In genomic region chr1:231626535-231626950, GRCh38 we compare ENCODE assay signal across 1 cellular context.
TF ChIP-seq lines count a peak whose summit lies in the region.

TSS of gene DISC1 (plus strand) at chr1:231626790. CDS start at chr1:231626868, 78 bp downstream.

TF ChIP-seq in HepG2, 621 proteins besides CTCF, POLR2A, EP300 and RAD21 (continued from another document and continues in another):
- TF ChIP-seq MIER2 (CRISPR knock-in tag; IDR thresholded peaks at IDR 0.05), result peak; percentile 46; the same call in 1 of the 2 replicates
- TF ChIP-seq ZNF777 (CRISPR knock-in tag; IDR thresholded peaks at IDR 0.05), result no peak
- no peak for TF ChIP-seq HHEX (CRISPR knock-in tag; IDR thresholded peaks at IDR 0.05)
- TF ChIP-seq MBD4 (IDR thresholded peaks at IDR 0.05; ENCODE audit: borderline replicate concordance, low read length), result no peak
- TF ChIP-seq HNF1A (IDR thresholded peaks at IDR 0.05; ENCODE audit: low read depth), result no peak
- 0 out of 2 replicates have a peak, but pooled peaks have one; percentile 41 for TF ChIP-seq HNF1A (CRISPR knock-in tag; IDR thresholded peaks at IDR 0.05; ENCODE audit: borderline replicate concordance)
- peak; percentile 67; the same call in 1 of the 2 replicates for TF ChIP-seq FOXO1 (CRISPR knock-in tag; IDR thresholded peaks at IDR 0.05)
- 0 out of 2 replicates have a peak, but pooled peaks have one; percentile 9 for TF ChIP-seq PCBP1 (IDR thresholded peaks at IDR 0.05; ENCODE audit: borderline replicate concordance, low read depth, low read length)
- TF ChIP-seq HDAC6 (IDR thresholded peaks at IDR 0.05; ENCODE audit: low read depth, low read length), result no peak
- TF ChIP-seq ZNF329 (CRISPR knock-in tag; IDR thresholded peaks at IDR 0.05; ENCODE audit: low read depth), result no peak
- TF ChIP-seq FOSL2 (CRISPR knock-in tag; IDR thresholded peaks at IDR 0.05), result peak; percentile 83
- TF ChIP-seq ERF (CRISPR knock-in tag; IDR thresholded peaks at IDR 0.05), result peak; percentile 16; the same call in 1 of the 2 replicates
- 0 out of 2 replicates have a peak, but pooled peaks have one; percentile 38 for TF ChIP-seq TBX2 (CRISPR knock-in tag; IDR thresholded peaks at IDR 0.05; ENCODE audit: borderline replicate concordance)
- no peak for TF ChIP-seq ZNF775 (CRISPR knock-in tag; IDR thresholded peaks at IDR 0.05; ENCODE audit: borderline replicate concordance)
- TF ChIP-seq EEA1 (CRISPR knock-in tag; IDR thresholded peaks at IDR 0.05; ENCODE audit: borderline replicate concordance), result no peak
- no peak for TF ChIP-seq MAFF (IDR thresholded peaks at IDR 0.05; ENCODE audit: low read depth, low read length)
- TF ChIP-seq ZNF792 (CRISPR knock-in tag; IDR thresholded peaks at IDR 0.05), result peak; percentile 63; the same call in 1 of the 2 replicates
- TF ChIP-seq CCAR2 (optimal IDR thresholded peaks at IDR 0.05; ENCODE audit: low read depth, low read length), result peak; percentile 59
- peak; percentile 49; the same call in 1 of the 2 replicates for TF ChIP-seq PRDM10 (CRISPR knock-in tag; IDR thresholded peaks at IDR 0.05; ENCODE audit: low read depth)
- TF ChIP-seq ZNF547 (CRISPR knock-in tag; IDR thresholded peaks at IDR 0.05), result peak; percentile 44; the same call in 1 of the 2 replicates
- no peak for TF ChIP-seq JUND (CRISPR knock-in tag; IDR thresholded peaks at IDR 0.05)
- no peak for TF ChIP-seq ZNF543 (CRISPR knock-in tag; IDR thresholded peaks at IDR 0.05)
- TF ChIP-seq NCOR1 (IDR thresholded peaks at IDR 0.05; ENCODE audit: borderline replicate concordance, low read length), result 0 out of 2 replicates have a peak, but pooled peaks have one; percentile 33
- no peak for TF ChIP-seq HOXD1 (CRISPR knock-in tag; IDR thresholded peaks at IDR 0.05)
- no peak for TF ChIP-seq ZNF790 (CRISPR knock-in tag; IDR thresholded peaks at IDR 0.05; ENCODE audit: borderline replicate concordance)
- no peak for TF ChIP-seq PBX2 (CRISPR knock-in tag; IDR thresholded peaks at IDR 0.05)
- TF ChIP-seq ZNF749 (CRISPR knock-in tag; IDR thresholded peaks at IDR 0.05; ENCODE audit: borderline replicate concordance), result no peak
- no peak for TF ChIP-seq ZBTB46 (CRISPR knock-in tag; IDR thresholded peaks at IDR 0.05; ENCODE audit: borderline replicate concordance)
- TF ChIP-seq PPARG (CRISPR knock-in tag; conservative IDR thresholded peaks at IDR 0.05), result no peak
- peak; percentile 40; the same call in 1 of the 2 replicates for TF ChIP-seq SPEN (CRISPR knock-in tag; IDR thresholded peaks at IDR 0.05; ENCODE audit: low read depth)
- TF ChIP-seq ZSCAN21 (CRISPR knock-in tag; IDR thresholded peaks at IDR 0.05; ENCODE audit: borderline replicate concordance), result peak; percentile 35; the same call in 1 of the 2 replicates
- TF ChIP-seq TAF1 (CRISPR knock-in tag; IDR thresholded peaks at IDR 0.05), result peak; percentile 26; the same call in 1 of the 2 replicates
- no peak for TF ChIP-seq ZNF205 (CRISPR knock-in tag; IDR thresholded peaks at IDR 0.05)
- TF ChIP-seq TP53 (CRISPR knock-in tag; conservative IDR thresholded peaks at IDR 0.05), result no peak
- peak; percentile 50; the same call in 1 of the 2 replicates for TF ChIP-seq ZNF614 (CRISPR knock-in tag; IDR thresholded peaks at IDR 0.05; ENCODE audit: borderline replicate concordance)
- TF ChIP-seq DMAP1 (CRISPR knock-in tag; IDR thresholded peaks at IDR 0.05), result no peak; the same call in 1 of the 2 replicates
- TF ChIP-seq PLSCR1 (CRISPR knock-in tag; IDR thresholded peaks at IDR 0.05; ENCODE audit: borderline replicate concordance), result no peak
- TF ChIP-seq SRY (CRISPR knock-in tag; IDR thresholded peaks at IDR 0.05), result no peak
- TF ChIP-seq ZNF891 (CRISPR knock-in tag; IDR thresholded peaks at IDR 0.05), result no peak
- peak; percentile 42; the same call in 1 of the 2 replicates for TF ChIP-seq NFYC (CRISPR knock-in tag; IDR thresholded peaks at IDR 0.05)
- no peak for TF ChIP-seq ZNF367 (CRISPR knock-in tag; IDR thresholded peaks at IDR 0.05; ENCODE audit: borderline replicate concordance)
- TF ChIP-seq MED13 (CRISPR knock-in tag; IDR thresholded peaks at IDR 0.05), result no peak
- TF ChIP-seq CBX2 (IDR thresholded peaks at IDR 0.05; ENCODE audit: low read depth, low read length), result no peak
- no peak for TF ChIP-seq CBX2 (CRISPR knock-in tag; IDR thresholded peaks at IDR 0.05; ENCODE audit: low read depth)
- 0 out of 2 replicates have a peak, but pooled peaks have one; percentile 53 for TF ChIP-seq TSC22D2 (CRISPR knock-in tag; IDR thresholded peaks at IDR 0.05; ENCODE audit: borderline replicate concordance)
- peak; percentile 85 for TF ChIP-seq SAP130 (CRISPR knock-in tag; IDR thresholded peaks at IDR 0.05; ENCODE audit: low read depth)
- no peak for TF ChIP-seq NFE2L1 (CRISPR knock-in tag; IDR thresholded peaks at IDR 0.05; ENCODE audit: borderline replicate concordance)
- no peak for TF ChIP-seq KLF11 (CRISPR knock-in tag; IDR thresholded peaks at IDR 0.05)
- no peak for TF ChIP-seq RNF2 (conservative IDR thresholded peaks at IDR 0.05; ENCODE audit: low read depth)
- no peak for TF ChIP-seq RAD51 (IDR thresholded peaks at IDR 0.05; ENCODE audit: borderline replicate concordance)
- no peak for TF ChIP-seq WIZ (CRISPR knock-in tag; IDR thresholded peaks at IDR 0.05)
- no peak for TF ChIP-seq ZNF343 (CRISPR knock-in tag; IDR thresholded peaks at IDR 0.05)
- no peak for TF ChIP-seq ZXDC (CRISPR knock-in tag; IDR thresholded peaks at IDR 0.05)
